In genomic region chr3:98990657-98991056, GRCh38 we compare ENCODE assay signal across 19 cellular contexts.
DNase-seq lines count a peak whose midpoint lies in the region; ATAC-seq, FAIRE-seq and TF ChIP-seq lines count a peak whose summit lies in the region.
"Had no signal": no experiment of that assay in that cellular context is flagged by ENCODE, and none has a peak within 500 bp of the region (broad histone marks: within the 10 kb centered on the region; RNA-seq: fewer than 3 reads in every experiment).

No MANE protein-coding gene starts in this region.

- H3K9me3 ChIP-seq in A549 (no peaks in the 10 kb centered on the region), upper lobe of right lung (no peaks in the 10 kb centered on the region), left ventricle myocardium inferior (replicated peaks) (no peaks in the 10 kb centered on the region)
- H3K9me3 ChIP-seq: BE2C, BLaER1 had no signal

- TF ChIP-seq POLR2A in A549 (IDR thresholded peaks at IDR 0.05; ENCODE audit: low read length) (no peak), H54 (IDR thresholded peaks at IDR 0.05; ENCODE audit: low read depth, low read length) (no peak)

- peak overlapping the region; percentile 2 to 17; a peak in 1 of 6 replicates for H3K27ac ChIP-seq in A549
- no peak overlapping the region for H3K27ac ChIP-seq in upper lobe of right lung
- no peak overlapping the region for H3K27ac ChIP-seq in left ventricle myocardium inferior (replicated peaks)
- H3K27ac ChIP-seq: 22Rv1, BLaER1 had no signal

- H3K36me3 ChIP-seq in upper lobe of right lung = no peaks in the 10 kb centered on the region
- no peaks in the 10 kb centered on the region for H3K36me3 ChIP-seq in left ventricle myocardium inferior
- H3K36me3 ChIP-seq: BE2C, BLaER1 had no signal

- CTCF ChIA-PET in A549 (lab: Yijun Ruan, JAX) = interaction anchor here (1.2 to 5.9 kb wide), 4 partner anchors 8 to 181 kb away, joined by 3 to 111 read pairs (median 4); no protein-coding TSS in a partner anchor

- no peak for DNase-seq in A549 (ENCODE audit: low read depth in 1 of 2, low spot score in 1 of 2)
- no peak for DNase-seq in H54 (ENCODE audit: insufficient read length, low spot score)
- DNase-seq in upper lobe of right lung = no peak
- no peak for DNase-seq in NCI-H2107 treated with DMSO at 0.1 percent for 48 hours (lab: John Stamatoyannopoulos, UW; ENCODE audit: unreplicated experiment)
- DNase-seq in left ventricle myocardium inferior = no peak
- DNase-seq: BE2C; C1 segment of cervical spinal cord; CD4-positive, alpha-beta memory T cell; CD4-positive, CD25-positive, alpha-beta regulatory T cell; CD8-positive, alpha-beta memory T cell; COR-L47; DMS 273 treated with DMSO at 0.1 percent for 48 hours; DMS153; DMS53; DMS79 treated with DMSO at 0.1 percent for 48 hours; GF-D8 had no signal

- no peak for TF ChIP-seq EP300 in A549 (IDR thresholded peaks at IDR 0.05)

- H3K4me3 ChIP-seq in A549 = no peak overlapping the region
- H3K4me3 ChIP-seq in upper lobe of right lung = no peak overlapping the region
- no peak overlapping the region for H3K4me3 ChIP-seq in left ventricle myocardium inferior
- H3K4me3 ChIP-seq: BLaER1 had no signal

- H3K27me3 ChIP-seq in upper lobe of right lung = no peaks in the 10 kb centered on the region
- no peaks in the 10 kb centered on the region for H3K27me3 ChIP-seq in left ventricle myocardium inferior (ENCODE audit: low read depth)
- H3K27me3 ChIP-seq: BE2C, BLaER1 had no signal

- 96% methylated on average over 2 of the region's 2 CpGs for WGBS in A549 (ENCODE audit: missing lambda C conversion rate)

- H3K4me2 ChIP-seq in A549 = no peak overlapping the region
- H3K4me2 ChIP-seq: BLaER1 had no signal

- ATAC-seq in A549 = no peak
- ATAC-seq in upper lobe of right lung = peak; percentile 67

- TF ChIP-seq CTCF in A549 (IDR thresholded peaks at IDR 0.05) = no peak
- TF ChIP-seq CTCF in upper lobe of right lung (IDR thresholded peaks at IDR 0.05) = no peak
- TF ChIP-seq CTCF in left ventricle myocardium inferior (IDR thresholded peaks at IDR 0.05; ENCODE audit: borderline replicate concordance) = no peak

- POLR2A ChIA-PET in A549 (lab: Yijun Ruan, JAX) = no interaction called here

- H3K4me1 ChIP-seq in A549 (peaks cover 22% of the 10 kb centered on the region), upper lobe of right lung (peaks cover 4% of the 10 kb centered on the region), left ventricle myocardium inferior (peaks cover 10% of the 10 kb centered on the region)
- H3K4me1 ChIP-seq: BE2C, BLaER1 had no signal

- no peak for TF ChIP-seq RAD21 in A549 (conservative IDR thresholded peaks at IDR 0.05 in 1 of 2, IDR thresholded peaks at IDR 0.05 in 1 of 2)

- no peak for FAIRE-seq in A549 (lab: Jason Lieb, UNC)
- peak; percentile 77 for FAIRE-seq in H54 (lab: Jason Lieb, UNC)
- FAIRE-seq: G401.6 had no signal

- intact Hi-C loops in upper lobe of right lung (cut with DNase I) (loop anchor here (5.0 kb wide), 1 partner anchor 173 kb away; no protein-coding TSS in a partner anchor), left ventricle myocardium inferior (cut with micrococcal nuclease) (loop anchor here (2.0 to 10.0 kb wide), 2 partner anchors 174 to 396 kb away; partner anchors contain the start of gene CPOX)

TF ChIP-seq in A549, 52 proteins besides CTCF, POLR2A, EP300 and RAD21:
- TF ChIP-seq CHD2 (IDR thresholded peaks at IDR 0.05; ENCODE audit: low read length, partially characterized antibody) (no peak), REST (IDR thresholded peaks at IDR 0.05) (no peak), CHD4 (IDR thresholded peaks at IDR 0.05; ENCODE audit: borderline replicate concordance) (no peak), HEYL (CRISPR knock-in tag; IDR thresholded peaks at IDR 0.05) (no peak), ZC3H11A (IDR thresholded peaks at IDR 0.05) (no peak), SREBF2 (IDR thresholded peaks at IDR 0.05) (no peak), MAZ (IDR thresholded peaks at IDR 0.05; ENCODE audit: borderline replicate concordance, low read depth, low read length) (no peak), GATA3 (IDR thresholded peaks at IDR 0.05; ENCODE audit: borderline replicate concordance) (no peak), TFCP2L1 (CRISPR knock-in tag; IDR thresholded peaks at IDR 0.05) (no peak), MAX (IDR thresholded peaks at IDR 0.05) (no peak), MAFK (IDR thresholded peaks at IDR 0.05; ENCODE audit: partially characterized antibody) (no peak), NFE2L2 (conservative IDR thresholded peaks at IDR 0.05; ENCODE audit: low read length) (no peak), ESRRA (IDR thresholded peaks at IDR 0.05; ENCODE audit: borderline replicate concordance, low read length) (no peak), PBX3 (IDR thresholded peaks at IDR 0.05) (no peak), HDAC2 (IDR thresholded peaks at IDR 0.05) (no peak), RFX5 (IDR thresholded peaks at IDR 0.05) (no peak), RARB (CRISPR knock-in tag; IDR thresholded peaks at IDR 0.05) (no peak), NR3C1 (IDR thresholded peaks at IDR 0.05) (no peak), RNF2 (IDR thresholded peaks at IDR 0.05; ENCODE audit: borderline replicate concordance, low read depth) (no peak)

Comparison
In these comparisons a context has a peak if more than half of its experiments do, and no peak if none do; other contexts are left out.
1. H3K27ac ChIP-seq: peak in A549 (2 of 2); none in upper lobe of right lung (single experiment) and left ventricle myocardium inferior (single experiment).